ENCODE assay signal across 9 cellular contexts in genomic region chr9:136527721-136528710, GRCh38. TPM values are rescaled to one million over a fixed set of nuclear protein-coding genes. Genes with fewer than 3 reads are reported as not detected.
A peak's percentile ranks its signal among the peaks of the same experiment; 100 is the strongest.
DNase-seq lines count a peak whose midpoint lies in the region; ATAC-seq and TF ChIP-seq lines count a peak whose summit lies in the region.
"Had no signal": no experiment of that assay in that cellular context is flagged by ENCODE, and none has a peak within 500 bp of the region (broad histone marks: within the 10 kb centered on the region; RNA-seq: fewer than 3 reads in every experiment).

No MANE protein-coding gene starts in this region.

- no peaks in the 10 kb centered on the region for H3K27me3 ChIP-seq in CD4-positive, alpha-beta T cell (ENCODE audit: control insufficient read depth, insufficient read depth, low read length)
- H3K27me3 ChIP-seq in mucosa of rectum (ENCODE audit: control insufficient read depth in 2 of 2, insufficient read depth in 2 of 2, low read length in 2 of 2): no peaks in the 10 kb centered on the region

- H3K4me3 ChIP-seq in mucosa of rectum (ENCODE audit: low read length in 2 of 2): peak overlapping the region; percentile 11 to 20
- H3K4me3 ChIP-seq: skin epidermis had no signal

- H3K4me3 Mint-ChIP-seq in CD4-positive, alpha-beta T cell: no peak overlapping the region
- H3K4me3 Mint-ChIP-seq in activated CD8-positive, alpha-beta T cell treated with anti-CD3 and anti-CD28 coated beads, Interleukin-2, amount 10 ng/mL, durations not matched to agents 7 days and 5 days: no peak overlapping the region

- peaks cover 82 to 88% of the 10 kb centered on the region in 2 donors for H3K4me1 ChIP-seq in mucosa of rectum (ENCODE audit: control insufficient read depth in 2 of 2, insufficient read depth in 2 of 2, low read length in 2 of 2)

- peak; percentile 30 for ATAC-seq in CD4-positive, alpha-beta T cell (ENCODE audit: poor library complexity)
- peak; percentile 31 for ATAC-seq in activated CD8-positive, alpha-beta T cell treated with anti-CD3 and anti-CD28 coated beads, Interleukin-2, amount 10 ng/mL, durations not matched to agents 7 days and 5 days
- no peak for ATAC-seq in GM18520 (IDR thresholded peaks at IDR 0.05; ENCODE audit: unreplicated experiment)

- H3K9ac ChIP-seq in mucosa of rectum (ENCODE audit: low read depth in 1 of 2, low read length in 2 of 2): peak overlapping the region; percentile 68 to 72

- H3K4me1 Mint-ChIP-seq in CD4-positive, alpha-beta T cell (ENCODE audit: low read depth): peaks cover 18% of the 10 kb centered on the region
- peaks cover 43% of the 10 kb centered on the region for H3K4me1 Mint-ChIP-seq in activated CD8-positive, alpha-beta T cell treated with anti-CD3 and anti-CD28 coated beads, Interleukin-2, amount 10 ng/mL, durations not matched to agents 7 days and 5 days (ENCODE audit: low read depth)

- H3K27me3 Mint-ChIP-seq in CD4-positive, alpha-beta T cell: no peaks in the 10 kb centered on the region
- H3K27me3 Mint-ChIP-seq in activated CD8-positive, alpha-beta T cell treated with anti-CD3 and anti-CD28 coated beads, Interleukin-2, amount 10 ng/mL, durations not matched to agents 7 days and 5 days (ENCODE audit: low read depth): no peaks in the 10 kb centered on the region

- peak overlapping the region; percentile 55 for H3K27ac Mint-ChIP-seq in CD4-positive, alpha-beta T cell
- H3K27ac Mint-ChIP-seq in activated CD8-positive, alpha-beta T cell treated with anti-CD3 and anti-CD28 coated beads, Interleukin-2, amount 10 ng/mL, durations not matched to agents 7 days and 5 days: peak overlapping the region; percentile 43

- intact Hi-C loops in CD4-positive, alpha-beta T cell (cut with DNase I, micrococcal nuclease): no loop called here

- H3K9me3 ChIP-seq in CD4-positive, alpha-beta T cell (ENCODE audit: control insufficient read depth, low read length): no peaks in the 10 kb centered on the region
- H3K9me3 ChIP-seq in mucosa of rectum (ENCODE audit: control insufficient read depth in 2 of 2, low read length in 2 of 2): no peaks in the 10 kb centered on the region

- TF ChIP-seq CTCF in CD4-positive, alpha-beta T cell (IDR thresholded peaks at IDR 0.05): no peak

- H3K36me3 ChIP-seq in mucosa of rectum (ENCODE audit: control insufficient read depth in 2 of 2, insufficient read depth in 2 of 2, low read length in 2 of 2): peaks cover 0 to 4% of the 10 kb centered on the region in 2 donors

- CTCF ChIA-PET in CD4-positive, alpha-beta T cell (lab: Charles Lee): interaction anchor here (0.6 kb wide), 1 partner anchor 24 kb away, joined by 4 read pairs; no protein-coding TSS in a partner anchor
- CTCF ChIA-PET in activated CD8-positive, alpha-beta T cell treated with anti-CD3 and anti-CD28 coated beads, Interleukin-2, amount 10 ng/mL, durations not matched to agents 7 days and 5 days (lab: Charles Lee): no interaction called here

- peak overlapping the region; percentile 50 for H3K27ac ChIP-seq in CD4-positive, alpha-beta T cell (ENCODE audit: low read depth, low read length)
- H3K27ac ChIP-seq in mucosa of rectum (ENCODE audit: low read depth in 2 of 2, low read length in 2 of 2): peak overlapping the region; percentile 89 to 94

- POLR2A ChIA-PET in CD4-positive, alpha-beta T cell (lab: Charles Lee): interaction anchor here (6.0 kb wide), 1 partner anchor 11 kb away, joined by 49 read pairs; no protein-coding TSS in a partner anchor
- POLR2A ChIA-PET in activated CD8-positive, alpha-beta T cell treated with anti-CD3 and anti-CD28 coated beads, Interleukin-2, amount 10 ng/mL, durations not matched to agents 7 days and 5 days (lab: Charles Lee): interaction anchor here (1.8 to 3.2 kb wide), 2 partner anchors 10 to 12 kb away, joined by 7 to 16 read pairs; no protein-coding TSS in a partner anchor

- no peak for DNase-seq in CD4-positive, alpha-beta T cell
- peak; percentile 80 for DNase-seq in HuH-7 (ENCODE audit: low spot score)
- no peak for DNase-seq in activated CD8-positive, alpha-beta T cell treated with anti-CD3 and anti-CD28 coated beads, Interleukin-2, amount 10 ng/mL, durations not matched to agents 7 days and 5 days
- no peak for DNase-seq in Ammon's horn (ENCODE audit: low spot score)
- DNase-seq in GOT3 (lab: John Stamatoyannopoulos, UW): no peak
- no peak for DNase-seq in stimulated activated CD4-positive, alpha-beta T cell treated with anti-CD3 and anti-CD28 coated beads, Interleukin-4, amount 100 ng/mL, for 1 hour

- peaks cover 3% of the 10 kb centered on the region for H3K36me3 Mint-ChIP-seq in CD4-positive, alpha-beta T cell (ENCODE audit: low read depth)
- H3K36me3 Mint-ChIP-seq in activated CD8-positive, alpha-beta T cell treated with anti-CD3 and anti-CD28 coated beads, Interleukin-2, amount 10 ng/mL, durations not matched to agents 7 days and 5 days (ENCODE audit: low read depth): peaks cover 14% of the 10 kb centered on the region

- H3K9me3 Mint-ChIP-seq in CD4-positive, alpha-beta T cell: no peaks in the 10 kb centered on the region
- no peaks in the 10 kb centered on the region for H3K9me3 Mint-ChIP-seq in activated CD8-positive, alpha-beta T cell treated with anti-CD3 and anti-CD28 coated beads, Interleukin-2, amount 10 ng/mL, durations not matched to agents 7 days and 5 days (ENCODE audit: insufficient read depth)

RNA-seq across cellular contexts. Expression of gene NOTCH1, which starts 17.8 kb away (rescaled TPM):
- total RNA-seq in CD4-positive, alpha-beta T cell: 10 to 100 TPM; 30.8 to 34.2 TPM
- total RNA-seq in activated CD8-positive, alpha-beta T cell treated with anti-CD3 and anti-CD28 coated beads, Interleukin-2, amount 10 ng/mL, durations not matched to agents 7 days and 5 days: 10 to 100 TPM; 86.6 to 94.1 TPM

RNA-seq across cellular contexts. Expression of gene SEC16A, which starts 45.2 kb away (rescaled TPM):
- 10 to 100 TPM; 73.0 to 75.0 TPM for total RNA-seq in CD4-positive, alpha-beta T cell
- total RNA-seq in activated CD8-positive, alpha-beta T cell treated with anti-CD3 and anti-CD28 coated beads, Interleukin-2, amount 10 ng/mL, durations not matched to agents 7 days and 5 days: 10 to 100 TPM; 86.8 to 89.2 TPM
